8 cellular contexts compared by ENCODE assay signal in the genomic region with DNA sequence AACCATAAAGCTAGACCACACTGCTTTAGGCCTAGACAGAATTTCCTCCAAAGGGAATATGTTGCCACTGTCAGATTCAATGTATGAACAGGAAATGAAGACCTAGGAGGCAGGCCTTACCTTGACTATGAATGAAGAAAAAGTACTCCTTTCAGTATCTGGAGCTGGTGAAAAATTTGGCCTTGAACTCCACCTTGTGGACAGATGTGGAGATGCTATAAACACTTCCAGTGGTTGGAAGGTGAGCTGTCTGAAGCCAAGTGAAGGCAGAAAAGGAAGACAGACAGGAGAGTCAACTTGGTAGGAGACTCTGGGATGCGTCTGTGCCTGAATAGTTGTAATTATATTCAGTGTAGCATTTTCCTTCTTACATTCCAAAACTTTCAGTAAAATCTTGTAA. TPM values are rescaled to one million over a fixed set of nuclear protein-coding genes. Genes with fewer than 3 reads are reported as not detected.
DNase-seq lines count a peak whose midpoint lies in the region; ATAC-seq, FAIRE-seq and TF ChIP-seq lines count a peak whose summit lies in the region.

No MANE protein-coding gene starts in this region.

- DNase-seq in Ammon's horn (ENCODE audit: low spot score) (peak; percentile 20), GM13976 (ENCODE audit: low spot score) (peak; percentile 41), MV-4-11 (lab: John Stamatoyannopoulos, UW) (peak; percentile 0), T-helper 17 cell (peak in 1 of 3 donors; percentile 13), mesothelial cell of epicardium (ENCODE audit: low spot score in 2 of 2, unreplicated experiment in 2 of 2) (no peak), H54 (ENCODE audit: insufficient read length, low spot score) (no peak)
- DNase-seq in effector CD4-positive, alpha-beta T cell: peak; percentile 20

- no peaks in the 10 kb centered on the region for H3K9me3 ChIP-seq in T-helper 17 cell (ENCODE audit: control insufficient read depth, low read length, poor library complexity, severe bottlenecking)

- H3K4me1 Mint-ChIP-seq in T-helper 17 cell: no peaks in the 10 kb centered on the region
- H3K4me1 Mint-ChIP-seq in mesothelial cell of epicardium: peaks cover 4% of the 10 kb centered on the region

- H3K27me3 Mint-ChIP-seq in T-helper 17 cell (no peaks in the 10 kb centered on the region), mesothelial cell of epicardium (ENCODE audit: low read depth) (no peaks in the 10 kb centered on the region)

- in situ Hi-C loops in GM13976 (cut with MboI; ENCODE audit: low sequenced_read_pairs, unreplicated experiment): loop anchor here (25.0 kb wide), 1 partner anchor 191 kb away; no protein-coding TSS in a partner anchor

- H3K36me3 Mint-ChIP-seq in T-helper 17 cell (ENCODE audit: low read depth) (no peaks in the 10 kb centered on the region), mesothelial cell of epicardium (peaks cover 9% of the 10 kb centered on the region)

- peak; percentile 53 for TF ChIP-seq CTCF in GM13976 (IDR thresholded peaks at IDR 0.05; ENCODE audit: borderline replicate concordance, control extremely low read depth, extremely low read depth, insufficient read depth, missing control alignments)
- peak; percentile 59 for TF ChIP-seq CTCF in mesothelial cell of epicardium (IDR thresholded peaks at IDR 0.05; ENCODE audit: unreplicated experiment)

- H3K27ac Mint-ChIP-seq in T-helper 17 cell (no peak overlapping the region), mesothelial cell of epicardium (no peak overlapping the region)

- no peak overlapping the region for H3K4me3 Mint-ChIP-seq in T-helper 17 cell
- no peak overlapping the region for H3K4me3 Mint-ChIP-seq in mesothelial cell of epicardium

- no peak for TF ChIP-seq POLR2A in H54 (IDR thresholded peaks at IDR 0.05; ENCODE audit: low read depth, low read length)

- ATAC-seq in HG02623 (IDR thresholded peaks at IDR 0.05; ENCODE audit: unreplicated experiment) (peak; percentile 93), T-helper 17 cell (peak; percentile 75)

- peaks cover 6% of the 10 kb centered on the region for H3K9me3 Mint-ChIP-seq in mesothelial cell of epicardium

- FAIRE-seq in H54 (lab: Jason Lieb, UNC): no peak

RNA-seq across cellular contexts. Expression of a gene that starts 17.2 kb away (rescaled TPM):
- total RNA-seq in T-helper 17 cell (10 to 100 TPM in 1 of 2 donors, 1 to 10 TPM in 1; 9.7 to 10.3 TPM), mesothelial cell of epicardium (17.3 to 19.5 TPM (median 19.4 TPM) in 3 replicates)

Comparison
In these comparisons a context has a peak if more than half of its experiments do, and no peak if none do; other contexts are left out.
1. DNase-seq: peak in Ammon's horn (single experiment), GM13976 (single experiment), MV-4-11 (single experiment) and effector CD4-positive, alpha-beta T cell (single experiment); none in mesothelial cell of epicardium (0 of 2) and H54 (single experiment).